In genomic region chr4:159212675-159213297, GRCh38 we compare ENCODE assay signal across 23 cellular contexts.
"Had no signal": no experiment of that assay in that cellular context is flagged by ENCODE, and none has a peak within 500 bp of the region (broad histone marks: within the 10 kb centered on the region; RNA-seq: fewer than 3 reads in every experiment).

No MANE protein-coding gene starts in this region.

- ATAC-seq: activated CD8-positive, alpha-beta T cell treated with anti-CD3 and anti-CD28 coated beads, Interleukin-2, amount 10 ng/mL, durations not matched to agents 7 days and 5 days; activated naive CD8-positive, alpha-beta T cell treated with anti-CD3 and anti-CD28 coated beads, Interleukin-2, amount 50 U/mL, for 24 hours; activated T-cell treated with anti-CD3 and anti-CD28 coated beads, Interleukin-2, amount 50 U/mL, for 4 hours; esophagus mucosa; left lobe of liver had no signal

- H3K27me3 ChIP-seq: ascending aorta, breast epithelium, testis had no signal

- H3K4me1 ChIP-seq: ascending aorta, breast epithelium, testis had no signal

- H3K36me3 ChIP-seq: ascending aorta, breast epithelium had no signal

- H3K9me3 ChIP-seq: ascending aorta, breast epithelium, SK-N-SH, testis had no signal

- H3K27ac ChIP-seq: breast epithelium, skin epidermis, testis had no signal

- DNase-seq: activated CD4-positive, alpha-beta T cell treated with anti-CD3 and anti-CD28 coated beads, Interleukin-2, amount 10 ng/mL, durations not matched to agents 24 days and 14 days; activated CD8-positive, alpha-beta T cell treated with anti-CD3 and anti-CD28 coated beads, Interleukin-2, amount 10 ng/mL, durations not matched to agents 7 days and 5 days; activated naive CD4-positive, alpha-beta T cell treated with anti-CD3 and anti-CD28 coated beads for 36 hours; activated naive CD8-positive, alpha-beta T cell treated with anti-CD3 and anti-CD28 coated beads, Interleukin-2, amount 50 U/mL, for 24 hours; activated T-cell treated with anti-CD3 and anti-CD28 coated beads, Interleukin-2, amount 50 U/mL, for 4 hours; effector CD8-positive, alpha-beta T cell; hippocampal formation; islet precursor cell; mammary epithelial cell; midbrain; occipital lobe; posterior cingulate gyrus; SK-N-SH; stimulated activated CD4-positive, alpha-beta T cell treated with anti-CD3 and anti-CD28 coated beads, Interleukin-15, amount 100 ng/mL, for 24 hours; stimulated activated CD4-positive, alpha-beta T cell treated with anti-CD3 and anti-CD28 coated beads, Interleukin-2, amount 100 ng/mL, for 48 hours; T-helper 1 cell; T-helper 9 cell; testis had no signal

- H3K4me3 ChIP-seq: ascending aorta, breast epithelium, skin epidermis, testis had no signal
